ENCODE assay signal across 8 cellular contexts in genomic region chr2:225040862-225041209, GRCh38. TPM values are rescaled to one million over a fixed set of nuclear protein-coding genes. Genes with fewer than 3 reads are reported as not detected.
DNase-seq lines count a peak whose midpoint lies in the region; TF ChIP-seq lines count a peak whose summit lies in the region.

No MANE protein-coding gene starts in this region.

- H3K4me3 ChIP-seq in HL-60 (replicated peaks; ENCODE audit: insufficient read depth, low read length) (peak overlapping the region; percentile 87), left ventricle myocardium inferior (peak overlapping the region; percentile 66)

- DNase-seq in Ammon's horn (ENCODE audit: low spot score): peak; percentile 68
- peak; percentile 33 for DNase-seq in GM20000 (ENCODE audit: low spot score)
- DNase-seq in HL-60 (ENCODE audit: low read depth in 1 of 2, low spot score in 1 of 2): no peak
- peak; percentile 29 for DNase-seq in activated T-helper 9 cell treated with anti-CD3 and anti-CD28 coated beads, Interleukin-2, amount 50 U/mL, for 16 hours (ENCODE audit: low read depth)
- DNase-seq in left ventricle myocardium inferior: no peak
- DNase-seq in stimulated activated CD4-positive, alpha-beta T cell treated with anti-CD3 and anti-CD28 coated beads, Interleukin-12 subunit alpha, Interleukin-12 subunit beta, amount 100 ng/mL, for 48 hours (ENCODE audit: low read depth in 2 of 3, low spot score in 1 of 3): peak in 2 of 3 donors; percentile 17 to 34
- no peak for DNase-seq in NOMO-1 treated with dmso at 0.1 percent for 144 hours (lab: John Stamatoyannopoulos, UW; ENCODE audit: unreplicated experiment)
- DNase-seq in NCI-H2196 (lab: John Stamatoyannopoulos, UW; ENCODE audit: unreplicated experiment): no peak

- H3K27ac ChIP-seq in HL-60 (replicated peaks): no peak overlapping the region
- H3K27ac ChIP-seq in left ventricle myocardium inferior (replicated peaks): no peak overlapping the region

- H3K4me1 ChIP-seq in left ventricle myocardium inferior: peaks cover 17% of the 10 kb centered on the region

- no peaks in the 10 kb centered on the region for H3K9me3 ChIP-seq in left ventricle myocardium inferior (replicated peaks)

- intact Hi-C loops in left ventricle myocardium inferior (cut with micrococcal nuclease): no loop called here

- peaks cover 11% of the 10 kb centered on the region for H3K27me3 ChIP-seq in HL-60 (ENCODE audit: insufficient read depth, poor library complexity, severe bottlenecking)
- H3K27me3 ChIP-seq in left ventricle myocardium inferior (ENCODE audit: low read depth): peaks cover 68% of the 10 kb centered on the region

- H3K36me3 ChIP-seq in left ventricle myocardium inferior: no peaks in the 10 kb centered on the region

- TF ChIP-seq CTCF in GM20000 (IDR thresholded peaks at IDR 0.05; ENCODE audit: extremely low read depth, missing control alignments): no peak
- no peak for TF ChIP-seq CTCF in HL-60 (IDR thresholded peaks at IDR 0.05; ENCODE audit: insufficient read depth, low read length)
- no peak for TF ChIP-seq CTCF in left ventricle myocardium inferior (IDR thresholded peaks at IDR 0.05; ENCODE audit: borderline replicate concordance)

RNA-seq across cellular contexts. Expression of gene DOCK10, which starts 1.4 kb away (rescaled TPM):
- total RNA-seq in left ventricle myocardium inferior: 1.6 TPM

Comparison
In these comparisons a context has a peak if more than half of its experiments do, and no peak if none do; other contexts are left out.
1. DNase-seq: peak in Ammon's horn (single experiment), GM20000 (single experiment), activated T-helper 9 cell treated with anti-CD3 and anti-CD28 coated beads, Interleukin-2, amount 50 U/mL, for 16 hours (single experiment) and stimulated activated CD4-positive, alpha-beta T cell treated with anti-CD3 and anti-CD28 coated beads, Interleukin-12 subunit alpha, Interleukin-12 subunit beta, amount 100 ng/mL, for 48 hours (2 of 3); none in HL-60 (0 of 2), left ventricle myocardium inferior (single experiment), NOMO-1 treated with dmso at 0.1 percent for 144 hours (single experiment) and NCI-H2196 (single experiment).